ENCODE assay signal across 17 cellular contexts in the genomic region with DNA sequence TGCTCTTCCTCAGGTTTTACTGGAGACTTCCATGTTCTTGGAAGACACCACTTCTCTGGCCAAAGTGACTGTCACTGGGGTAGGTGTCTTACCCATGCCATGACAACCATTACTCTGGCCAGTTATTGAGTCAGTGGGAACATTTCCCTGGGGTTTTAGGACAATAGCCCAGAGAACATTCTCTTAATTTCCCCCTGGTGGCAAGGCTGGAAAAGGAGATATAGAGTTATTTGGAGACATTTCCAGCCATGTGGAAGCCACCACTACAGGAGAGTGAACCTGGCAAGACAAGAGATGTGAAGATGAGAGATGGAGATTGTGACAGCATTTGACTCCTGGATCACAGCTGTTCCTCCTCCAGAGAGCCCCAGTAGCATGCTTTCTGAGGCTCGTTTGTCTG.
"Had no signal": no experiment of that assay in that cellular context is flagged by ENCODE, and none has a peak within 500 bp of the region (broad histone marks: within the 10 kb centered on the region; RNA-seq: fewer than 3 reads in every experiment).

No MANE protein-coding gene starts in this region.

- H3K4me1 ChIP-seq: breast epithelium, prostate gland, suprapubic skin, upper lobe of right lung had no signal

- H3K27ac ChIP-seq: breast epithelium, prostate gland, suprapubic skin, upper lobe of right lung had no signal

- DNase-seq: activated CD4-positive, alpha-beta T cell treated with anti-CD3 and anti-CD28 coated beads, Interleukin-2, amount 50 U/mL, for 48 hours; activated CD4-positive, CD25-positive, alpha-beta regulatory T cell treated with anti-CD3 and anti-CD28 coated beads, Interleukin-2, amount 50 U/mL, for 72 hours; activated effector memory CD4-positive, alpha-beta T cell treated with anti-CD3 and anti-CD28 coated beads, Interleukin-2, amount 50 U/mL, for 16 hours; activated T-cell treated with anti-CD3 and anti-CD28 coated beads, Interleukin-2, amount 50 U/mL, for 4 hours; amygdala; head of caudate nucleus; mucosa of descending colon; naive thymus-derived CD8-positive, alpha-beta T cell; nucleus accumbens; stimulated activated CD4-positive, alpha-beta T cell treated with anti-CD3 and anti-CD28 coated beads, Interleukin-2, amount 100 ng/mL, for 48 hours; stimulated activated naive CD4-positive, alpha-beta T cell treated with Interleukin-2 at 50 U/mL for 16 hours; T-helper 2 cell; upper lobe of right lung had no signal

- H3K36me3 ChIP-seq: breast epithelium, prostate gland, suprapubic skin, upper lobe of right lung had no signal

- H3K4me3 ChIP-seq: breast epithelium, mucosa of descending colon, prostate gland, suprapubic skin, upper lobe of right lung had no signal

- H3K27me3 ChIP-seq: breast epithelium, suprapubic skin, upper lobe of right lung had no signal

- ATAC-seq: activated T-cell treated with anti-CD3 and anti-CD28 coated beads, Interleukin-2, amount 50 U/mL, for 4 hours; esophagus mucosa; mucosa of descending colon; naive thymus-derived CD8-positive, alpha-beta T cell; upper lobe of right lung had no signal

- H3K9me3 ChIP-seq: breast epithelium, mucosa of descending colon, prostate gland, suprapubic skin, upper lobe of right lung had no signal
